Comparison of ENCODE assay signal across 8 cellular contexts in genomic region chr9:115117999-115118470, GRCh38. TPM values are rescaled to one million over a fixed set of nuclear protein-coding genes. Genes with fewer than 3 reads are reported as not detected.
DNase-seq lines count a peak whose midpoint lies in the region; ATAC-seq, FAIRE-seq and TF ChIP-seq lines count a peak whose summit lies in the region.

TSS of gene TNC (minus strand) at chr9:115118157. CDS start at chr9:115091018, 27,139 bp downstream.

- H3K9ac ChIP-seq in keratinocyte (ENCODE audit: control insufficient read depth, extremely low read depth, insufficient read depth, low read length) = peak within 1 kb of the TSS; percentile 88
- no peak within 1 kb of the TSS for H3K9ac ChIP-seq in subcutaneous abdominal adipose tissue (ENCODE audit: low read length in 5 of 5)

- no peaks in the 10 kb centered on the region for H3K79me2 ChIP-seq in keratinocyte (ENCODE audit: control insufficient read depth, insufficient read depth, low read length)

- H3K36me3 ChIP-seq in keratinocyte (ENCODE audit: control insufficient read depth in 2 of 2, extremely low read depth in 1 of 2, insufficient read depth in 2 of 2, low read length in 2 of 2) (peaks cover 0 to 16% of the 10 kb centered on the region in 2 experiments), subcutaneous abdominal adipose tissue (ENCODE audit: control insufficient read depth in 5 of 5, insufficient read depth in 5 of 5, low read length in 5 of 5) (no peaks in the 10 kb centered on the region)

- H3K27ac ChIP-seq in keratinocyte (ENCODE audit: control insufficient read depth, insufficient read depth, low read length) (peak within 1 kb of the TSS; percentile 96), subcutaneous abdominal adipose tissue (ENCODE audit: low read depth, low read length) (no peak within 1 kb of the TSS)

- H3K4me1 ChIP-seq in keratinocyte (ENCODE audit: control insufficient read depth, extremely low read depth, insufficient read depth, low read length) (peaks cover 68% of the 10 kb centered on the region), subcutaneous abdominal adipose tissue (ENCODE audit: control insufficient read depth in 5 of 5, insufficient read depth in 5 of 5, low read length in 5 of 5) (peaks cover 0 to 19% (median 14%) of the 10 kb centered on the region in 5 donors)

- peak within 1 kb of the TSS; percentile 100 for H3K4me2 ChIP-seq in keratinocyte (ENCODE audit: control insufficient read depth, extremely low read depth, insufficient read depth, low read depth, low read length)

- no peaks in the 10 kb centered on the region for H3K9me1 ChIP-seq in keratinocyte (ENCODE audit: control insufficient read depth, extremely low read depth, insufficient read depth, low read length)

- peak; percentile 79 for FAIRE-seq in keratinocyte (lab: Jason Lieb, UNC)

- ATAC-seq in GM21423 (IDR thresholded peaks at IDR 0.05; ENCODE audit: unreplicated experiment) = no peak
- ATAC-seq in HG03469 (IDR thresholded peaks at IDR 0.05; ENCODE audit: unreplicated experiment) = no peak
- ATAC-seq in GM19395 (IDR thresholded peaks at IDR 0.05; ENCODE audit: unreplicated experiment) = no peak

- peak within 1 kb of the TSS; percentile 63 for H2AFZ ChIP-seq in keratinocyte (ENCODE audit: control insufficient read depth, low read length)

- no peaks in the 10 kb centered on the region for H3K9me3 ChIP-seq in keratinocyte (ENCODE audit: control insufficient read depth, low read depth, low read length)
- no peaks in the 10 kb centered on the region for H3K9me3 ChIP-seq in subcutaneous abdominal adipose tissue (ENCODE audit: control insufficient read depth in 5 of 5, low read length in 5 of 5)

- H3K27me3 ChIP-seq in keratinocyte (ENCODE audit: control insufficient read depth, extremely low read depth, insufficient read depth, low read length) = no peaks in the 10 kb centered on the region
- H3K27me3 ChIP-seq in subcutaneous abdominal adipose tissue (ENCODE audit: control insufficient read depth in 5 of 5, insufficient read depth in 4 of 5, low read length in 5 of 5) = peaks cover 0 to 33% (median 23%) of the 10 kb centered on the region in 5 donors

- no peak for TF ChIP-seq CTCF in keratinocyte (optimal IDR thresholded peaks at IDR 0.05 in 1 of 3, IDR thresholded peaks at IDR 0.05 in 1 of 3, conservative IDR thresholded peaks at IDR 0.05 in 1 of 3; ENCODE audit: extremely low read depth in 1 of 3, insufficient read depth in 2 of 3, low read length in 3 of 3)

- H3K4me3 ChIP-seq in keratinocyte (ENCODE audit: control insufficient read depth in 2 of 3, extremely low read depth in 1 of 3, insufficient read depth in 2 of 3, low read depth in 1 of 3, low read length in 3 of 3) (peak within 1 kb of the TSS; percentile 28 to 80 (median 70)), subcutaneous abdominal adipose tissue (ENCODE audit: low read depth in 1 of 5, low read length in 5 of 5) (peak within 1 kb of the TSS; percentile 4 to 45 (median 30))

- H4K20me1 ChIP-seq in keratinocyte (ENCODE audit: control insufficient read depth, extremely low read depth, insufficient read depth, low read length) = no peaks in the 10 kb centered on the region

- dilution Hi-C loops in keratinocyte (cut with MboI; ENCODE audit: extremely low pct_ligation_motif_present, low sequenced_read_pairs) = no loop called here

- peak; percentile 71 for DNase-seq in AG20443 (ENCODE audit: low spot score)
- DNase-seq in NCI-H128 (lab: John Stamatoyannopoulos, UW; ENCODE audit: unreplicated experiment) = peak; percentile 32
- DNase-seq in cerebellum (ENCODE audit: low spot score) = no peak
- DNase-seq in keratinocyte (ENCODE audit: low read depth, low spot score) = no peak

RNA-seq across cellular contexts. Expression of gene TNC, which starts in this region (rescaled TPM):
- total RNA-seq in cerebellum = 133 TPM
- polyA plus RNA-seq in keratinocyte = 50.0 to 103 TPM (median 58.7 TPM) in 3 replicates
- 9.7 TPM for polyA plus RNA-seq in keratinocyte (2011; ENCODE audit: low read depth)
- 11.0 and 13.9 TPM in 2 replicates for polyA plus RNA-seq in keratinocyte (2011; cell fraction: cytosol; rRNA removed)
- 220 and 317 TPM in 2 replicates for polyA plus RNA-seq in keratinocyte (2011; cell fraction: nucleus; rRNA removed)
- polyA plus RNA-seq in keratinocyte (2012; ENCODE audit: low replicate concordance) = 9.3 and 67.3 TPM in 2 replicates
- 156 to 171 TPM (median 163 TPM) in 3 replicates for polyA minus RNA-seq in keratinocyte
- 52.0 TPM for polyA minus RNA-seq in keratinocyte (2011; cell fraction: cytosol; rRNA and poly(A)+ RNA removed)
- polyA minus RNA-seq in keratinocyte (2011; cell fraction: nucleus; rRNA and poly(A)+ RNA removed) = 323 and 527 TPM in 2 replicates

Comparison
In these comparisons a context has a peak if more than half of its experiments do, and no peak if none do; other contexts are left out.
1. DNase-seq: peak in AG20443 (single experiment) and NCI-H128 (single experiment); none in cerebellum (single experiment) and keratinocyte (single experiment).